23 cellular contexts compared by ENCODE assay signal in genomic region chr12:115443351-115443938, GRCh38.
"Had no signal": no experiment of that assay in that cellular context is flagged by ENCODE, and none has a peak within 500 bp of the region (broad histone marks: within the 10 kb centered on the region; RNA-seq: fewer than 3 reads in every experiment).

No MANE protein-coding gene starts in this region.

- H3K36me3 Mint-ChIP-seq: activated CD8-positive, alpha-beta memory T cell treated with anti-CD3 and anti-CD28 coated beads, Interleukin-2, amount 10 ng/mL, durations not matched to agents 7 days and 5 days; activated naive CD8-positive, alpha-beta T cell; brain; T-cell; WTC11 had no signal

- H3K27ac Mint-ChIP-seq: activated CD8-positive, alpha-beta memory T cell treated with anti-CD3 and anti-CD28 coated beads, Interleukin-2, amount 10 ng/mL, durations not matched to agents 7 days and 5 days; activated naive CD4-positive, alpha-beta T cell treated with anti-CD3 and anti-CD28 coated beads for 36 hours; activated naive CD8-positive, alpha-beta T cell; activated T-cell treated with anti-CD3 and anti-CD28 coated beads, Interleukin-2, amount 50 U/mL, for 24 hours; brain; T-cell; WTC11 had no signal

- H3K9me3 Mint-ChIP-seq: activated naive CD4-positive, alpha-beta T cell treated with anti-CD3 and anti-CD28 coated beads for 36 hours; activated T-cell treated with anti-CD3 and anti-CD28 coated beads, Interleukin-2, amount 50 U/mL, for 24 hours; WTC11 had no signal

- H3K4me3 Mint-ChIP-seq: activated CD8-positive, alpha-beta memory T cell treated with anti-CD3 and anti-CD28 coated beads, Interleukin-2, amount 10 ng/mL, durations not matched to agents 7 days and 5 days; activated naive CD4-positive, alpha-beta T cell treated with anti-CD3 and anti-CD28 coated beads for 36 hours; activated naive CD8-positive, alpha-beta T cell; activated T-cell treated with anti-CD3 and anti-CD28 coated beads, Interleukin-2, amount 50 U/mL, for 24 hours; brain; central memory CD8-positive, alpha-beta T cell; T-cell; WTC11 had no signal

- H3K27me3 Mint-ChIP-seq: activated CD8-positive, alpha-beta memory T cell treated with anti-CD3 and anti-CD28 coated beads, Interleukin-2, amount 10 ng/mL, durations not matched to agents 7 days and 5 days; activated naive CD8-positive, alpha-beta T cell; activated T-cell treated with anti-CD3 and anti-CD28 coated beads, Interleukin-2, amount 50 U/mL, for 24 hours; central memory CD8-positive, alpha-beta T cell had no signal

- DNase-seq: activated CD4-positive, alpha-beta T cell treated with anti-CD3 and anti-CD28 coated beads for 48 hours; activated CD4-positive, alpha-beta T cell treated with anti-CD3 and anti-CD28 coated beads, Interleukin-2, amount 50 U/mL, for 4 hours; activated CD4-positive, CD25-positive, alpha-beta regulatory T cell treated with anti-CD3 and anti-CD28 coated beads, Interleukin-2, amount 50 U/mL, for 72 hours; activated CD8-positive, alpha-beta memory T cell treated with anti-CD3 and anti-CD28 coated beads, Interleukin-2, amount 10 ng/mL, durations not matched to agents 7 days and 5 days; activated gamma-delta T cell; activated naive CD4-positive, alpha-beta T cell treated with anti-CD3 and anti-CD28 coated beads for 36 hours; activated T-cell treated with anti-CD3 and anti-CD28 coated beads, Interleukin-2, amount 50 U/mL, for 24 hours; amygdala; MG63; MV-4-11; NCI-H1092 treated with DMSO at 0.1 percent for 48 hours; NCI-H187; NCI-H2081; NCI-H510A treated with DMSO at 0.1 percent for 48 hours; NCI-H748 treated with DMSO at 0.1 percent for 48 hours; SIG-M5; T-cell had no signal

- H3K27ac ChIP-seq: SK-N-MC had no signal

- ATAC-seq: activated CD8-positive, alpha-beta memory T cell treated with anti-CD3 and anti-CD28 coated beads, Interleukin-2, amount 10 ng/mL, durations not matched to agents 7 days and 5 days; T-cell; WTC11 had no signal

- H3K36me3 ChIP-seq: MG63 had no signal

- H3K4me3 ChIP-seq: MG63, SK-N-MC had no signal

- H3K9me3 ChIP-seq: MG63 had no signal

- H3K4me1 Mint-ChIP-seq: activated CD8-positive, alpha-beta memory T cell treated with anti-CD3 and anti-CD28 coated beads, Interleukin-2, amount 10 ng/mL, durations not matched to agents 7 days and 5 days; brain; central memory CD8-positive, alpha-beta T cell; T-cell; WTC11 had no signal

- FAIRE-seq: astrocyte had no signal
